ENCODE assay signal across 1 cellular context in the genomic region with DNA sequence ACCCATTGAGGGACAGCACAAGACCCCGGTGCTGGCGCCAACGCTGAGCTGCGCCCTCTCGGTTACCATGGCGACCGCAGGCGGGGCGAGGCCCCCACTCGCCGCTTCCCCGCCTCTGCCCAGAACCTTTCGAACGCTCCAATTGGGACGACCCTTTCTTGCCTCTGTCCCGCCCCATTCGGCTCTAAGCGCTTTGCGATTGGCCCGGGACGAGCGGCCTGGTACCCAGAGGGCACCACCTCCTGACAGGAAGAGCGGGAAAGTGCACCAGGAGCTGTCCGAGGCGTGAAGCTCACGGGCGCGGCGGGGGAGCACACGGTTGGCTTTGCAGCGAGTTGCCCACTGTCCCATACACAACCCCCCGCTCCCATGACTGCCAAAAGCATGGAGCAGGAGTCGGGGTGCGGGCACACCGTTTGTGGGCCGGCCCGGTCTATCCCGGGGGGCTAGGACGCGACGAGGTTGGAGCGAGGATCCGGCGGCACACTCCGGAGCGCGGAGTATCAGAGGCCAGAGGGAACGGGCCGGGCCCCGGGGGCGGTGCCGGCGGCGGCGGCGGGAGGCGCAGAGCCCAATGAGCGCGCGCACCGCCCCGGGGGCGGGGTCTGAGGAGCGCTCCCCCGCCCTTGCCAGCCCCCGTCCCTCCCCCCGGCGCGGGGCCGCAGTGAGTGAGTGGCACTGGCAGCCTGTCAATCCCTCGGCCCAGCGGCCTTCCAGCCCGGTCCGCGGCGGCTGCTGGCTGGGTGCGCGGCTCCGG.
TF ChIP-seq lines count a peak whose summit lies in the region.

No MANE protein-coding gene starts in this region.

TF ChIP-seq in HepG2, 621 proteins besides CTCF, POLR2A, EP300 and RAD21 (continued from another document and continues in another):
- TF ChIP-seq, protein P1, sequence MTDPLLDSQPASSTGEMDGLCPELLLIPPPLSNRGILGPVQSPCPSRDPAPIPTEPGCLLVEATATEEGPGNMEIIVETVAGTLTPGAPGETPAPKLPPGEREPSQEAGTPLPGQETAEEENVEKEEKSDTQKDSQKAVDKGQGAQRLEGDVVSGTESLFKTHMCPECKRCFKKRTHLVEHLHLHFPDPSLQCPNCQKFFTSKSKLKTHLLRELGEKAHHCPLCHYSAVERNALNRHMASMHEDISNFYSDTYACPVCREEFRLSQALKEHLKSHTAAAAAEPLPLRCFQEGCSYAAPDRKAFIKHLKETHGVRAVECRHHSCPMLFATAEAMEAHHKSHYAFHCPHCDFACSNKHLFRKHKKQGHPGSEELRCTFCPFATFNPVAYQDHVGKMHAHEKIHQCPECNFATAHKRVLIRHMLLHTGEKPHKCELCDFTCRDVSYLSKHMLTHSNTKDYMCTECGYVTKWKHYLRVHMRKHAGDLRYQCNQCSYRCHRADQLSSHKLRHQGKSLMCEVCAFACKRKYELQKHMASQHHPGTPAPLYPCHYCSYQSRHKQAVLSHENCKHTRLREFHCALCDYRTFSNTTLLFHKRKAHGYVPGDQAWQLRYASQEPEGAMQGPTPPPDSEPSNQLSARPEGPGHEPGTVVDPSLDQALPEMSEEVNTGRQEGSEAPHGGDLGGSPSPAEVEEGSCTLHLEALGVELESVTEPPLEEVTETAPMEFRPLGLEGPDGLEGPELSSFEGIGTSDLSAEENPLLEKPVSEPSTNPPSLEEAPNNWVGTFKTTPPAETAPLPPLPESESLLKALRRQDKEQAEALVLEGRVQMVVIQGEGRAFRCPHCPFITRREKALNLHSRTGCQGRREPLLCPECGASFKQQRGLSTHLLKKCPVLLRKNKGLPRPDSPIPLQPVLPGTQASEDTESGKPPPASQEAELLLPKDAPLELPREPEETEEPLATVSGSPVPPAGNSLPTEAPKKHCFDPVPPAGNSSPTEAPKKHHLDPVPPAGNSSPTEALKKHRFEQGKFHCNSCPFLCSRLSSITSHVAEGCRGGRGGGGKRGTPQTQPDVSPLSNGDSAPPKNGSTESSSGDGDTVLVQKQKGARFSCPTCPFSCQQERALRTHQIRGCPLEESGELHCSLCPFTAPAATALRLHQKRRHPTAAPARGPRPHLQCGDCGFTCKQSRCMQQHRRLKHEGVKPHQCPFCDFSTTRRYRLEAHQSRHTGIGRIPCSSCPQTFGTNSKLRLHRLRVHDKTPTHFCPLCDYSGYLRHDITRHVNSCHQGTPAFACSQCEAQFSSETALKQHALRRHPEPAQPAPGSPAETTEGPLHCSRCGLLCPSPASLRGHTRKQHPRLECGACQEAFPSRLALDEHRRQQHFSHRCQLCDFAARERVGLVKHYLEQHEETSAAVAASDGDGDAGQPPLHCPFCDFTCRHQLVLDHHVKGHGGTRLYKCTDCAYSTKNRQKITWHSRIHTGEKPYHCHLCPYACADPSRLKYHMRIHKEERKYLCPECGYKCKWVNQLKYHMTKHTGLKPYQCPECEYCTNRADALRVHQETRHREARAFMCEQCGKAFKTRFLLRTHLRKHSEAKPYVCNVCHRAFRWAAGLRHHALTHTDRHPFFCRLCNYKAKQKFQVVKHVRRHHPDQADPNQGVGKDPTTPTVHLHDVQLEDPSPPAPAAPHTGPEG (CRISPR knock-in tag; IDR thresholded peaks at IDR 0.05): peak; percentile 96
- TF ChIP-seq SP4 (CRISPR knock-in tag; IDR thresholded peaks at IDR 0.05) (peak; percentile 97), NFKB2 (CRISPR knock-in tag; IDR thresholded peaks at IDR 0.05; ENCODE audit: borderline replicate concordance) (peak; percentile 99), ZNF10 (CRISPR knock-in tag; IDR thresholded peaks at IDR 0.05; ENCODE audit: borderline replicate concordance, low read depth) (no peak), ZFAT (CRISPR knock-in tag; conservative IDR thresholded peaks at IDR 0.05) (peak; percentile 77; the same call in 1 of the 2 replicates), RFXANK (CRISPR knock-in tag; IDR thresholded peaks at IDR 0.05) (0 out of 2 replicates have a peak, but pooled peaks have one; percentile 40), ZNF468 (CRISPR knock-in tag; IDR thresholded peaks at IDR 0.05) (peak; percentile 93), ATAD3A (CRISPR knock-in tag; IDR thresholded peaks at IDR 0.05) (no peak), ZSCAN25 (CRISPR knock-in tag; IDR thresholded peaks at IDR 0.05) (no peak), TRIM24 (CRISPR knock-in tag; IDR thresholded peaks at IDR 0.05) (no peak), PCBP1 (IDR thresholded peaks at IDR 0.05; ENCODE audit: borderline replicate concordance, low read depth, low read length) (no peak), TCF12 (IDR thresholded peaks at IDR 0.05) (no peak), TCF12 (CRISPR knock-in tag; IDR thresholded peaks at IDR 0.05) (no peak), BRD4 (CRISPR knock-in tag; IDR thresholded peaks at IDR 0.05) (peak; percentile 85), GPN1 (CRISPR knock-in tag; IDR thresholded peaks at IDR 0.05; ENCODE audit: borderline replicate concordance) (peak; percentile 88; the same call in 1 of the 2 replicates), PCBP2 (optimal IDR thresholded peaks at IDR 0.05; ENCODE audit: low read depth, low read length, poor library complexity, severe bottlenecking) (no peak), ZNF607 (CRISPR knock-in tag; IDR thresholded peaks at IDR 0.05; ENCODE audit: borderline replicate concordance) (peak; percentile 90), SMARCE1 (IDR thresholded peaks at IDR 0.05; ENCODE audit: borderline replicate concordance) (no peak), ZNF644 (CRISPR knock-in tag; IDR thresholded peaks at IDR 0.05; ENCODE audit: low read depth) (0 out of 2 replicates have a peak, but pooled peaks have one; percentile 8), ZNF746 (CRISPR knock-in tag; IDR thresholded peaks at IDR 0.05) (peak; percentile 66; the same call in 1 of the 2 replicates), SAP130 (CRISPR knock-in tag; IDR thresholded peaks at IDR 0.05; ENCODE audit: low read depth) (peak; percentile 65), POGZ (CRISPR knock-in tag; IDR thresholded peaks at IDR 0.05) (peak; percentile 85), ZNF563 (CRISPR knock-in tag; IDR thresholded peaks at IDR 0.05) (peak; percentile 98), BHLHE40 (IDR thresholded peaks at IDR 0.05; ENCODE audit: low read length) (peak; percentile 67), NFE2L1 (CRISPR knock-in tag; IDR thresholded peaks at IDR 0.05; ENCODE audit: borderline replicate concordance) (peak; percentile 94), YY1 (IDR thresholded peaks at IDR 0.05; ENCODE audit: insufficient read depth, insufficient replicate concordance, low read depth, low read length) (no peak), SP1 (IDR thresholded peaks at IDR 0.05) (no peak), SP1 (CRISPR knock-in tag; IDR thresholded peaks at IDR 0.05) (peak; percentile 88), RFX3 (CRISPR knock-in tag; IDR thresholded peaks at IDR 0.05) (peak; percentile 92), TBL1XR1 (IDR thresholded peaks at IDR 0.05; ENCODE audit: borderline replicate concordance, low read length, partially characterized antibody) (no peak), ZNF3 (CRISPR knock-in tag; IDR thresholded peaks at IDR 0.05) (0 out of 2 replicates have a peak, but pooled peaks have one; percentile 42), ZNF121 (CRISPR knock-in tag; IDR thresholded peaks at IDR 0.05) (0 out of 2 replicates have a peak, but pooled peaks have one; percentile 39), ZBTB3 (CRISPR knock-in tag; IDR thresholded peaks at IDR 0.05; ENCODE audit: borderline replicate concordance, low read depth) (no peak; the same call in 1 of the 2 replicates)
- TF ChIP-seq, protein P2, sequence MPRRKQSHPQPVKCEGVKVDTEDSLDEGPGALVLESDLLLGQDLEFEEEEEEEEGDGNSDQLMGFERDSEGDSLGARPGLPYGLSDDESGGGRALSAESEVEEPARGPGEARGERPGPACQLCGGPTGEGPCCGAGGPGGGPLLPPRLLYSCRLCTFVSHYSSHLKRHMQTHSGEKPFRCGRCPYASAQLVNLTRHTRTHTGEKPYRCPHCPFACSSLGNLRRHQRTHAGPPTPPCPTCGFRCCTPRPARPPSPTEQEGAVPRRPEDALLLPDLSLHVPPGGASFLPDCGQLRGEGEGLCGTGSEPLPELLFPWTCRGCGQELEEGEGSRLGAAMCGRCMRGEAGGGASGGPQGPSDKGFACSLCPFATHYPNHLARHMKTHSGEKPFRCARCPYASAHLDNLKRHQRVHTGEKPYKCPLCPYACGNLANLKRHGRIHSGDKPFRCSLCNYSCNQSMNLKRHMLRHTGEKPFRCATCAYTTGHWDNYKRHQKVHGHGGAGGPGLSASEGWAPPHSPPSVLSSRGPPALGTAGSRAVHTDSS (CRISPR knock-in tag; conservative IDR thresholded peaks at IDR 0.05): no peak
- TF ChIP-seq, protein P3, sequence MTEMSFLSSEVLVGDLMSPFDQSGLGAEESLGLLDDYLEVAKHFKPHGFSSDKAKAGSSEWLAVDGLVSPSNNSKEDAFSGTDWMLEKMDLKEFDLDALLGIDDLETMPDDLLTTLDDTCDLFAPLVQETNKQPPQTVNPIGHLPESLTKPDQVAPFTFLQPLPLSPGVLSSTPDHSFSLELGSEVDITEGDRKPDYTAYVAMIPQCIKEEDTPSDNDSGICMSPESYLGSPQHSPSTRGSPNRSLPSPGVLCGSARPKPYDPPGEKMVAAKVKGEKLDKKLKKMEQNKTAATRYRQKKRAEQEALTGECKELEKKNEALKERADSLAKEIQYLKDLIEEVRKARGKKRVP (CRISPR knock-in tag; IDR thresholded peaks at IDR 0.05): peak in 1 of 2 experiments; percentile 84; a peak in 2 of 4 replicates
- TF ChIP-seq, protein P4, sequence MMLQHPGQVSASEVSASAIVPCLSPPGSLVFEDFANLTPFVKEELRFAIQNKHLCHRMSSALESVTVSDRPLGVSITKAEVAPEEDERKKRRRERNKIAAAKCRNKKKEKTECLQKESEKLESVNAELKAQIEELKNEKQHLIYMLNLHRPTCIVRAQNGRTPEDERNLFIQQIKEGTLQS (CRISPR knock-in tag; IDR thresholded peaks at IDR 0.05): 0 out of 2 replicates have a peak, but pooled peaks have one; percentile 7
- TF ChIP-seq, protein P5, sequence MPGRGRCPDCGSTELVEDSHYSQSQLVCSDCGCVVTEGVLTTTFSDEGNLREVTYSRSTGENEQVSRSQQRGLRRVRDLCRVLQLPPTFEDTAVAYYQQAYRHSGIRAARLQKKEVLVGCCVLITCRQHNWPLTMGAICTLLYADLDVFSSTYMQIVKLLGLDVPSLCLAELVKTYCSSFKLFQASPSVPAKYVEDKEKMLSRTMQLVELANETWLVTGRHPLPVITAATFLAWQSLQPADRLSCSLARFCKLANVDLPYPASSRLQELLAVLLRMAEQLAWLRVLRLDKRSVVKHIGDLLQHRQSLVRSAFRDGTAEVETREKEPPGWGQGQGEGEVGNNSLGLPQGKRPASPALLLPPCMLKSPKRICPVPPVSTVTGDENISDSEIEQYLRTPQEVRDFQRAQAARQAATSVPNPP (CRISPR knock-in tag; IDR thresholded peaks at IDR 0.05): peak; percentile 99
- TF ChIP-seq, protein P6, sequence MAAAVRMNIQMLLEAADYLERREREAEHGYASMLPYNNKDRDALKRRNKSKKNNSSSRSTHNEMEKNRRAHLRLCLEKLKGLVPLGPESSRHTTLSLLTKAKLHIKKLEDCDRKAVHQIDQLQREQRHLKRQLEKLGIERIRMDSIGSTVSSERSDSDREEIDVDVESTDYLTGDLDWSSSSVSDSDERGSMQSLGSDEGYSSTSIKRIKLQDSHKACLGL (CRISPR knock-in tag; IDR thresholded peaks at IDR 0.05): peak; percentile 97
- TF ChIP-seq, protein P7, sequence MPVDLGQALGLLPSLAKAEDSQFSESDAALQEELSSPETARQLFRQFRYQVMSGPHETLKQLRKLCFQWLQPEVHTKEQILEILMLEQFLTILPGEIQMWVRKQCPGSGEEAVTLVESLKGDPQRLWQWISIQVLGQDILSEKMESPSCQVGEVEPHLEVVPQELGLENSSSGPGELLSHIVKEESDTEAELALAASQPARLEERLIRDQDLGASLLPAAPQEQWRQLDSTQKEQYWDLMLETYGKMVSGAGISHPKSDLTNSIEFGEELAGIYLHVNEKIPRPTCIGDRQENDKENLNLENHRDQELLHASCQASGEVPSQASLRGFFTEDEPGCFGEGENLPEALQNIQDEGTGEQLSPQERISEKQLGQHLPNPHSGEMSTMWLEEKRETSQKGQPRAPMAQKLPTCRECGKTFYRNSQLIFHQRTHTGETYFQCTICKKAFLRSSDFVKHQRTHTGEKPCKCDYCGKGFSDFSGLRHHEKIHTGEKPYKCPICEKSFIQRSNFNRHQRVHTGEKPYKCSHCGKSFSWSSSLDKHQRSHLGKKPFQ (CRISPR knock-in tag; IDR thresholded peaks at IDR 0.05; ENCODE audit: insufficient replicate concordance): peak; percentile 77
- TF ChIP-seq, protein P8, sequence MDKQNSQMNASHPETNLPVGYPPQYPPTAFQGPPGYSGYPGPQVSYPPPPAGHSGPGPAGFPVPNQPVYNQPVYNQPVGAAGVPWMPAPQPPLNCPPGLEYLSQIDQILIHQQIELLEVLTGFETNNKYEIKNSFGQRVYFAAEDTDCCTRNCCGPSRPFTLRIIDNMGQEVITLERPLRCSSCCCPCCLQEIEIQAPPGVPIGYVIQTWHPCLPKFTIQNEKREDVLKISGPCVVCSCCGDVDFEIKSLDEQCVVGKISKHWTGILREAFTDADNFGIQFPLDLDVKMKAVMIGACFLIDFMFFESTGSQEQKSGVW (CRISPR knock-in tag; IDR thresholded peaks at IDR 0.05; ENCODE audit: borderline replicate concordance): no peak
- TF ChIP-seq, protein P9, sequence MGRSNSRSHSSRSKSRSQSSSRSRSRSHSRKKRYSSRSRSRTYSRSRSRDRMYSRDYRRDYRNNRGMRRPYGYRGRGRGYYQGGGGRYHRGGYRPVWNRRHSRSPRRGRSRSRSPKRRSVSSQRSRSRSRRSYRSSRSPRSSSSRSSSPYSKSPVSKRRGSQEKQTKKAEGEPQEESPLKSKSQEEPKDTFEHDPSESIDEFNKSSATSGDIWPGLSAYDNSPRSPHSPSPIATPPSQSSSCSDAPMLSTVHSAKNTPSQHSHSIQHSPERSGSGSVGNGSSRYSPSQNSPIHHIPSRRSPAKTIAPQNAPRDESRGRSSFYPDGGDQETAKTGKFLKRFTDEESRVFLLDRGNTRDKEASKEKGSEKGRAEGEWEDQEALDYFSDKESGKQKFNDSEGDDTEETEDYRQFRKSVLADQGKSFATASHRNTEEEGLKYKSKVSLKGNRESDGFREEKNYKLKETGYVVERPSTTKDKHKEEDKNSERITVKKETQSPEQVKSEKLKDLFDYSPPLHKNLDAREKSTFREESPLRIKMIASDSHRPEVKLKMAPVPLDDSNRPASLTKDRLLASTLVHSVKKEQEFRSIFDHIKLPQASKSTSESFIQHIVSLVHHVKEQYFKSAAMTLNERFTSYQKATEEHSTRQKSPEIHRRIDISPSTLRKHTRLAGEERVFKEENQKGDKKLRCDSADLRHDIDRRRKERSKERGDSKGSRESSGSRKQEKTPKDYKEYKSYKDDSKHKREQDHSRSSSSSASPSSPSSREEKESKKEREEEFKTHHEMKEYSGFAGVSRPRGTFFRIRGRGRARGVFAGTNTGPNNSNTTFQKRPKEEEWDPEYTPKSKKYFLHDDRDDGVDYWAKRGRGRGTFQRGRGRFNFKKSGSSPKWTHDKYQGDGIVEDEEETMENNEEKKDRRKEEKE (IDR thresholded peaks at IDR 0.05): no peak
- TF ChIP-seq, protein P10, sequence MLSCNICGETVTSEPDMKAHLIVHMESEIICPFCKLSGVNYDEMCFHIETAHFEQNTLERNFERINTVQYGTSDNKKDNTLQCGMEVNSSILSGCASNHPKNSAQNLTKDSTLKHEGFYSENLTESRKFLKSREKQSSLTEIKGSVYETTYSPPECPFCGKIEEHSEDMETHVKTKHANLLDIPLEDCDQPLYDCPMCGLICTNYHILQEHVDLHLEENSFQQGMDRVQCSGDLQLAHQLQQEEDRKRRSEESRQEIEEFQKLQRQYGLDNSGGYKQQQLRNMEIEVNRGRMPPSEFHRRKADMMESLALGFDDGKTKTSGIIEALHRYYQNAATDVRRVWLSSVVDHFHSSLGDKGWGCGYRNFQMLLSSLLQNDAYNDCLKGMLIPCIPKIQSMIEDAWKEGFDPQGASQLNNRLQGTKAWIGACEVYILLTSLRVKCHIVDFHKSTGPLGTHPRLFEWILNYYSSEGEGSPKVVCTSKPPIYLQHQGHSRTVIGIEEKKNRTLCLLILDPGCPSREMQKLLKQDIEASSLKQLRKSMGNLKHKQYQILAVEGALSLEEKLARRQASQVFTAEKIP (CRISPR knock-in tag; IDR thresholded peaks at IDR 0.05; ENCODE audit: borderline replicate concordance): no peak
